8 cellular contexts compared by ENCODE assay signal in genomic region chr4:40316333-40316781, GRCh38. TPM values are rescaled to one million over a fixed set of nuclear protein-coding genes. Genes with fewer than 3 reads are reported as not detected.
DNase-seq lines count a peak whose midpoint lies in the region; ATAC-seq and TF ChIP-seq lines count a peak whose summit lies in the region.

No MANE protein-coding gene starts in this region.

- H3K9me3 ChIP-seq in HAP-1 (no peaks in the 10 kb centered on the region), esophagus squamous epithelium (no peaks in the 10 kb centered on the region)

- no peak for TF ChIP-seq CTCF in CD14-positive monocyte (IDR thresholded peaks at IDR 0.05)
- no peak for TF ChIP-seq CTCF in esophagus squamous epithelium (IDR thresholded peaks at IDR 0.05)

- 0 to 2% methylated on average over 3 of the region's 3 CpGs for WGBS in esophagus squamous epithelium, 2 donors

- H3K27me3 ChIP-seq in HAP-1 (ENCODE audit: low read depth) (no peaks in the 10 kb centered on the region), esophagus squamous epithelium (no peaks in the 10 kb centered on the region)

- H3K9me3 Mint-ChIP-seq in CD14-positive monocyte = peaks cover 0 to under 1% (median 0%) of the 10 kb centered on the region in 7 donors

- intact Hi-C loops in CD14-positive monocyte (cut with micrococcal nuclease) = loop anchor here in 1 of 2 donors (5.0 kb wide), 1 partner anchor 259 kb away; the partner anchor contains the start of gene N4BP2
- intact Hi-C loops in esophagus squamous epithelium (cut with DNase I) = no loop called here
- intact Hi-C loops in sciatic nerve (cut with DNase I) = no loop called here

- no peaks in the 10 kb centered on the region for H3K36me3 Mint-ChIP-seq in CD14-positive monocyte

- H3K27ac ChIP-seq in esophagus squamous epithelium = peak overlapping the region; percentile 79 to 90 (median 83)

- DNase-seq in CD14-positive monocyte (ENCODE audit: low spot score) (peak; percentile 68), HAP-1 (ENCODE audit: low spot score in 2 of 2) (peak; percentile 55 to 79), T-helper 22 cell (ENCODE audit: low read depth) (peak; percentile 32), esophagus squamous epithelium (lab: John Stamatoyannopoulos, UW) (no peak), sciatic nerve (ENCODE audit: low spot score) (no peak), iPS-NIHi11 (ENCODE audit: low spot score) (no peak), GM19238 (ENCODE audit: insufficient read length, low spot score) (no peak), Kasumi-1 (lab: John Stamatoyannopoulos, UW) (no peak)

- H3K4me1 ChIP-seq in HAP-1 (peaks cover 20% of the 10 kb centered on the region), esophagus squamous epithelium (peaks cover 8 to 42% (median 16%) of the 10 kb centered on the region in 3 donors)

- H3K36me3 ChIP-seq in HAP-1 (replicated peaks) (no peaks in the 10 kb centered on the region), esophagus squamous epithelium (no peaks in the 10 kb centered on the region)

- in situ Hi-C loops in HAP-1 (cut with MboI; ENCODE audit: low sequenced_read_pairs) = loop anchor here (10.0 to 25.0 kb wide), 2 partner anchors 262 to 854 kb away; partner anchors contain the start of genes LIAS, N4BP2 and RPL9

- peak overlapping the region; percentile 98 to 100 (median 98) for H3K27ac Mint-ChIP-seq in CD14-positive monocyte

- H3K27me3 Mint-ChIP-seq in CD14-positive monocyte (ENCODE audit: low read depth in 3 of 3) = peaks cover 1 to 10% (median 2%) of the 10 kb centered on the region in 3 donors

- no peak for TF ChIP-seq POLR2A in esophagus squamous epithelium (IDR thresholded peaks at IDR 0.05)

- H3K4me1 Mint-ChIP-seq in CD14-positive monocyte = peaks cover 35% of the 10 kb centered on the region

- H3K4me3 ChIP-seq in HAP-1 = no peak overlapping the region
- H3K4me3 ChIP-seq in esophagus squamous epithelium = peak overlapping the region; percentile 19 to 63 (median 32)

- peak overlapping the region; percentile 72 to 84 for H3K4me3 Mint-ChIP-seq in CD14-positive monocyte

- ATAC-seq in sciatic nerve = peak; percentile 31

RNA-seq across cellular contexts. Expression of gene CHRNA9, which starts 18.8 kb away (rescaled TPM):
- polyA plus RNA-seq in CD14-positive monocyte = not detected
- not detected for total RNA-seq in esophagus squamous epithelium
- total RNA-seq in sciatic nerve = not detected

Comparison
In these comparisons a context has a peak if more than half of its experiments do, and no peak if none do; other contexts are left out.
1. DNase-seq: peak in CD14-positive monocyte (single experiment), HAP-1 (2 of 2) and T-helper 22 cell (single experiment); none in esophagus squamous epithelium (single experiment), sciatic nerve (single experiment), iPS-NIHi11 (single experiment), GM19238 (single experiment) and Kasumi-1 (0 of 2).